ENCODE assay signal across 8 cellular contexts in genomic region chr2:69306612-69306896, GRCh38.
DNase-seq lines count a peak whose midpoint lies in the region; ATAC-seq and FAIRE-seq lines count a peak whose summit lies in the region.

No MANE protein-coding gene starts in this region.

- H3K4me1 ChIP-seq in muscle layer of duodenum (ENCODE audit: control insufficient read depth in 1 of 2, insufficient read depth in 2 of 2, low read length in 2 of 2) = peaks cover 13 to 40% of the 10 kb centered on the region in 2 donors

- H3K4me3 Mint-ChIP-seq in central memory CD8-positive, alpha-beta T cell = peak overlapping the region; percentile 72

- no peaks in the 10 kb centered on the region for H3K36me3 ChIP-seq in muscle layer of duodenum (ENCODE audit: control insufficient read depth in 1 of 2, insufficient read depth in 2 of 2, low read length in 2 of 2)

- FAIRE-seq in RCC 7860 (lab: Jason Lieb, UNC) = no peak

- peaks cover 22% of the 10 kb centered on the region for H3K4me1 Mint-ChIP-seq in central memory CD8-positive, alpha-beta T cell

- H3K9me3 Mint-ChIP-seq in central memory CD8-positive, alpha-beta T cell = no peaks in the 10 kb centered on the region

- H3K36me3 Mint-ChIP-seq in central memory CD8-positive, alpha-beta T cell (ENCODE audit: insufficient read depth) = peaks cover 1% of the 10 kb centered on the region

- no peak overlapping the region for H3K27ac Mint-ChIP-seq in central memory CD8-positive, alpha-beta T cell (ENCODE audit: low read depth)

- H3K27me3 ChIP-seq in muscle layer of duodenum (ENCODE audit: low read depth, low read length) = no peaks in the 10 kb centered on the region

- DNase-seq in 8988T = peak; percentile 50
- DNase-seq in central memory CD8-positive, alpha-beta T cell (ENCODE audit: low spot score in 2 of 2) = no peak
- no peak for DNase-seq in NOMO-1 treated with dmso at 0.1 percent for 144 hours (lab: John Stamatoyannopoulos, UW; ENCODE audit: unreplicated experiment)
- DNase-seq in amygdala (lab: John Stamatoyannopoulos, UW) = no peak
- DNase-seq in RCC 7860 (ENCODE audit: low spot score) = no peak
- no peak for DNase-seq in effector CD8-positive, alpha-beta T cell (lab: John Stamatoyannopoulos, UW)

- peak overlapping the region; percentile 59 to 78 for H3K4me3 ChIP-seq in muscle layer of duodenum (ENCODE audit: low read depth in 1 of 2, low read length in 2 of 2)

- H3K9me3 ChIP-seq in muscle layer of duodenum (ENCODE audit: control insufficient read depth in 1 of 2, low read length in 2 of 2) = peaks cover 0 to 5% of the 10 kb centered on the region in 2 donors

- H3K27me3 Mint-ChIP-seq in central memory CD8-positive, alpha-beta T cell = peaks cover 36% of the 10 kb centered on the region

- peak; percentile 12 for ATAC-seq in HG02798 (IDR thresholded peaks at IDR 0.05; ENCODE audit: poor library complexity, unreplicated experiment)
- no peak for ATAC-seq in central memory CD8-positive, alpha-beta T cell (replicated peaks; ENCODE audit: extremely low read depth, poor library complexity, severe bottlenecking)

- no peak overlapping the region for H3K27ac ChIP-seq in muscle layer of duodenum (ENCODE audit: low read length)
